ENCODE assay signal across 27 cellular contexts in the genomic region with DNA sequence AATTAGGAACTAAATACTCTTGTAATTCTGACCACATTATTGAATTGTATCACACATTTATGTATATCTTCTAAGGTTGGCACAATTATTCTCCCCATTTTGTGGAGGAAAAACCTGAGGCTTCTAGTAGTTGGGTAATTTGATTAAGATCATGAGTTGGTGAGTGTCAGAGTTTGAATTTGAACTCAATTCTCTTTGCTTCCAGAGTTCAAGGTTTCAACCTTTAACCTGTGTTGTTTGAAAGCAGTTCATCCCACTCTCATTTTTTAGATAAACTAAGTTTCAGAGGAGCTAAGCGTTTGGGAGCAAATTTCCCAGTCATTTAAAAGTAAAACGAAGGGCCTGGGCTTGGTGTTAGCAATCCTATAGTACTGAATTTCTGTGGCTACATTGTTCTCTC.
"Had no signal": no experiment of that assay in that cellular context is flagged by ENCODE, and none has a peak within 500 bp of the region (broad histone marks: within the 10 kb centered on the region; RNA-seq: fewer than 3 reads in every experiment).

No MANE protein-coding gene starts in this region.

- H3K36me3 ChIP-seq: stomach, suprapubic skin, thoracic aorta, thyroid gland, tibial artery, tibial nerve, transverse colon, upper lobe of left lung, upper lobe of right lung, uterus, vagina had no signal

- H3K9me3 ChIP-seq: stomach, suprapubic skin, testis, thoracic aorta, thyroid gland, tibial artery, tibial nerve, transverse colon, upper lobe of left lung, upper lobe of right lung, uterus, vagina had no signal

- H3K4me3 ChIP-seq: stomach, suprapubic skin, testis, thoracic aorta, thyroid gland, tibial artery, tibial nerve, transverse colon, upper lobe of left lung, upper lobe of right lung, uterus, vagina had no signal

- H3K27ac ChIP-seq: stomach, suprapubic skin, testis, thoracic aorta, thyroid gland, tibial artery, tibial nerve, transverse colon, upper lobe of left lung, upper lobe of right lung, uterus, vagina had no signal

- H3K27me3 ChIP-seq: stomach, suprapubic skin, testis, thyroid gland, tibial artery, tibial nerve, transverse colon, upper lobe of left lung, upper lobe of right lung, uterus, vagina had no signal

- FAIRE-seq: urothelium cell line had no signal

- H3K4me1 ChIP-seq: stomach, suprapubic skin, testis, tibial artery, tibial nerve, transverse colon, upper lobe of left lung, upper lobe of right lung, uterus, vagina had no signal

- ATAC-seq: stimulated activated effector memory CD8-positive, alpha-beta T cell treated with anti-CD3 and anti-CD28 coated beads, Interleukin-12 subunit alpha, Interleukin-12 subunit beta, amount 100 ng/mL, for 72 hours; stimulated activated memory B cell treated with anti-CD40 and anti-IgM and Interleukin-4, amounts not matched to agents 10 μg/mL and 1 μg/mL and 100 μg/mL, for 72 hours; stimulated activated naive B cell treated with anti-CD40 and anti-IgM and Interleukin-4, amounts not matched to agents 10 μg/mL and 1 μg/mL and 100 μg/mL, for 72 hours; stimulated activated naive CD8-positive, alpha-beta T cell treated with anti-CD3 and anti-CD28 coated beads, Interleukin-15, amount 100 ng/mL, for 72 hours; stimulated activated naive CD8-positive, alpha-beta T cell treated with anti-CD3 and anti-CD28 coated beads, Interleukin-15, Interleukin-2, amounts not matched to agents 100 U/mL and 50 U/mL, for 24 hours; upper lobe of right lung had no signal

- DNase-seq: stimulated activated CD4-positive, alpha-beta T cell treated with anti-CD3 and anti-CD28 coated beads, Interleukin-2, amount 100 ng/mL, for 48 hours; stimulated activated CD4-positive, alpha-beta T cell treated with anti-CD3 and anti-CD28 coated beads, Interleukin-4, amount 100 ng/mL, for 1 hour; stimulated activated CD4-positive, alpha-beta T cell treated with anti-CD3 and anti-CD28 coated beads, Interleukin-4, amount 100 ng/mL, for 24 hours; stimulated activated CD4-positive, alpha-beta T cell treated with anti-CD3 and anti-CD28 coated beads, Interleukin-4, amount 100 ng/mL, for 4 hours; stimulated activated CD8-positive, alpha-beta memory T cell treated with anti-CD3 and anti-CD28 coated beads, Interleukin-4, amount 100 ng/mL, for 48 hours; stimulated activated naive B cell treated with anti-CD40 and anti-IgM and Interleukin-4, amounts not matched to agents 10 μg/mL and 1 μg/mL and 100 μg/mL, for 72 hours; stimulated activated naive CD4-positive, alpha-beta T cell; stimulated activated naive CD4-positive, alpha-beta T cell treated with Interleukin-2 at 50 U/mL for 16 hours; stimulated activated naive CD8-positive, alpha-beta T cell treated with anti-CD3 and anti-CD28 coated beads, Interleukin-15, amount 100 ng/mL, for 72 hours; stimulated activated naive CD8-positive, alpha-beta T cell treated with anti-CD3 and anti-CD28 coated beads, Interleukin-15, Interleukin-2, amounts not matched to agents 100 U/mL and 50 U/mL, for 24 hours; stomach; substantia nigra; testis; thyroid gland; tibial artery; transverse colon; trophoblast cell; upper lobe of left lung; upper lobe of right lung; uterus had no signal
